In genomic region chr6:54681987-54682386, GRCh38 we compare ENCODE assay signal across 15 cellular contexts.
DNase-seq lines count a peak whose midpoint lies in the region; TF ChIP-seq lines count a peak whose summit lies in the region.
"Had no signal": no experiment of that assay in that cellular context is flagged by ENCODE, and none has a peak within 500 bp of the region (broad histone marks: within the 10 kb centered on the region; RNA-seq: fewer than 3 reads in every experiment).

No MANE protein-coding gene starts in this region.

- H3K36me3 ChIP-seq in CD4-positive, alpha-beta memory T cell (ENCODE audit: insufficient read depth, low read length) = no peaks in the 10 kb centered on the region
- H3K36me3 ChIP-seq: BLaER1, right atrium auricular region had no signal

- H3K4me3 ChIP-seq in AG09309 (ENCODE audit: control insufficient read depth, low read depth, low read length) = no peak overlapping the region
- H3K4me3 ChIP-seq in CD4-positive, alpha-beta memory T cell (ENCODE audit: low read length in 2 of 2) = no peak overlapping the region
- H3K4me3 ChIP-seq: BLaER1, right atrium auricular region had no signal

- H3K4me3 Mint-ChIP-seq in CD4-positive, alpha-beta memory T cell = no peak overlapping the region
- H3K4me3 Mint-ChIP-seq: activated CD4-positive, alpha-beta T cell treated with anti-CD3 and anti-CD28 coated beads for 36 hours; activated T-helper 1 cell treated with anti-CD3 and anti-CD28 coated beads, Interleukin-12 subunit alpha, Interleukin-12 subunit beta, Interleukin-2, Interleukin-4 antibody, amounts not matched to agents 30 ng/mL and 10 ng/mL and 1 ng/mL, durations not matched to agents 14 hours and 24 hours and 36 hours had no signal

- H3K4me1 ChIP-seq in CD4-positive, alpha-beta memory T cell (ENCODE audit: insufficient read depth, low read length) = no peaks in the 10 kb centered on the region
- H3K4me1 ChIP-seq: BLaER1, right atrium auricular region had no signal

- CTCF ChIA-PET in CD4-positive, alpha-beta memory T cell (lab: Charles Lee; ENCODE audit: partially characterized antibody) = no interaction called here

- no peaks in the 10 kb centered on the region for H3K36me3 Mint-ChIP-seq in CD4-positive, alpha-beta memory T cell

- intact Hi-C loops in CD4-positive, alpha-beta memory T cell (cut with micrococcal nuclease) = no loop called here

- POLR2A ChIA-PET in CD4-positive, alpha-beta memory T cell (lab: Charles Lee; ENCODE audit: partially characterized antibody) = no interaction called here

- peak; percentile 40 for DNase-seq in AG09309 (ENCODE audit: low read depth)
- DNase-seq in HT1080 (ENCODE audit: low read depth) = peak; percentile 70
- peak; percentile 29 for DNase-seq in amniotic stem cell (lab: John Stamatoyannopoulos, UW)
- DNase-seq in iris pigment epithelial cell (ENCODE audit: low read depth) = peak; percentile 94
- no peak for DNase-seq in CD4-positive, alpha-beta memory T cell
- no peak for DNase-seq in HUDEP-2 (lab: John Stamatoyannopoulos, UW; ENCODE audit: unreplicated experiment in 76 of 76)
- DNase-seq in NCI-H2171 (lab: John Stamatoyannopoulos, UW) = no peak
- DNase-seq in NCI-H1417 (lab: John Stamatoyannopoulos, UW) = no peak
- DNase-seq: activated CD4-positive, alpha-beta T cell treated with anti-CD3 and anti-CD28 coated beads for 36 hours; NCI-H146; stimulated activated CD4-positive, alpha-beta T cell treated with anti-CD3 and anti-CD28 coated beads, Interleukin-4, amount 100 ng/mL, for 4 hours; stimulated activated naive CD4-positive, alpha-beta T cell had no signal

- no peak overlapping the region for H3K27ac ChIP-seq in CD4-positive, alpha-beta memory T cell (ENCODE audit: low read depth, low read length)
- H3K27ac ChIP-seq: BLaER1, right atrium auricular region had no signal

- peaks cover 0 to 9% (median 3%) of the 10 kb centered on the region in 8 donors for H3K9me3 Mint-ChIP-seq in CD4-positive, alpha-beta memory T cell
- H3K9me3 Mint-ChIP-seq: activated T-helper 1 cell treated with anti-CD3 and anti-CD28 coated beads, Interleukin-12 subunit alpha, Interleukin-12 subunit beta, Interleukin-2, Interleukin-4 antibody, amounts not matched to agents 30 ng/mL and 10 ng/mL and 1 ng/mL, durations not matched to agents 14 hours and 24 hours and 36 hours had no signal

- H3K27me3 ChIP-seq in CD4-positive, alpha-beta memory T cell (ENCODE audit: insufficient read depth, low read length) = no peaks in the 10 kb centered on the region
- H3K27me3 ChIP-seq: BLaER1, right atrium auricular region had no signal

- H3K27ac Mint-ChIP-seq in CD4-positive, alpha-beta memory T cell = no peak overlapping the region
- H3K27ac Mint-ChIP-seq: activated CD4-positive, alpha-beta T cell treated with anti-CD3 and anti-CD28 coated beads for 36 hours; activated T-helper 1 cell treated with anti-CD3 and anti-CD28 coated beads, Interleukin-12 subunit alpha, Interleukin-12 subunit beta, Interleukin-2, Interleukin-4 antibody, amounts not matched to agents 30 ng/mL and 10 ng/mL and 1 ng/mL, durations not matched to agents 14 hours and 24 hours and 36 hours had no signal

- H3K27me3 Mint-ChIP-seq in CD4-positive, alpha-beta memory T cell = no peaks in the 10 kb centered on the region
- H3K27me3 Mint-ChIP-seq: activated CD4-positive, alpha-beta T cell treated with anti-CD3 and anti-CD28 coated beads for 36 hours had no signal

- no peaks in the 10 kb centered on the region for H3K9me3 ChIP-seq in CD4-positive, alpha-beta memory T cell (ENCODE audit: control insufficient read depth in 1 of 2, low read length in 2 of 2)
- H3K9me3 ChIP-seq: BLaER1, right atrium auricular region had no signal

- H3K4me1 Mint-ChIP-seq in CD4-positive, alpha-beta memory T cell = no peaks in the 10 kb centered on the region
- H3K4me1 Mint-ChIP-seq: activated CD4-positive, alpha-beta T cell treated with anti-CD3 and anti-CD28 coated beads for 36 hours had no signal

- no peak for TF ChIP-seq CTCF in AG09309 (IDR thresholded peaks at IDR 0.05; ENCODE audit: control insufficient read depth, insufficient read depth, low read depth, low read length, missing control alignments)

Comparison
In these comparisons a context has a peak if more than half of its experiments do, and no peak if none do; other contexts are left out.
1. DNase-seq: peak in AG09309 (single experiment), HT1080 (single experiment), amniotic stem cell (single experiment) and iris pigment epithelial cell (single experiment); none in CD4-positive, alpha-beta memory T cell (0 of 5), HUDEP-2 (0 of 76), NCI-H2171 (single experiment) and NCI-H1417 (0 of 3).